Comparison of ENCODE assay signal across 18 cellular contexts in the genomic region with DNA sequence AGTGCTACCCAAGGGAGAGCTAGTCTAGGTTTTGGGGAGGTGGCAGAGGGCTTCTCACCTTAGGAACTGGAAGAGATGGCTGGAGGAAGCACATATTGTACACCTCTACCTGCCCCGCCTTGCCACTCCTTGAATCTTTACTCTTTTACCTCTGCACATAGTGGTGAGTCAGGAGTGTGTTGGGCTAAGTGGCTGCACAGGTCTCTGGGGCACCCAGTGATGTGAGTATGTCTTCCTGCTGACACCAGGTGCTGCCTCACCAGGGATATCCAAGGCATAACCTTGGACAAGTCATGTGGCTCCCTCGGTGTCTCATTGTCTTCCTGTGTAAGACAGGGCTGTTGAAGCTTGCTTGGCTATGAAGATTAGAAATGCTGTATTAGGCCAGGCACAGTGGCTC. TPM values are rescaled to one million over a fixed set of nuclear protein-coding genes. Genes with fewer than 3 reads are reported as not detected.
DNase-seq lines count a peak whose midpoint lies in the region; ATAC-seq, FAIRE-seq and TF ChIP-seq lines count a peak whose summit lies in the region.
"Had no signal": no experiment of that assay in that cellular context is flagged by ENCODE, and none has a peak within 500 bp of the region (broad histone marks: within the 10 kb centered on the region; RNA-seq: fewer than 3 reads in every experiment).

No MANE protein-coding gene starts in this region.

- DNase-seq in HPDE6-E6E7 (ENCODE audit: extremely low spot score) (peak; percentile 87), RWPE1 (ENCODE audit: low spot score) (peak; percentile 51), foreskin keratinocyte (peak; percentile 73 to 89), small intestine (peak; percentile 97), NAMALWA (ENCODE audit: low spot score) (no peak)
- DNase-seq in stimulated activated CD4-positive, alpha-beta T cell treated with anti-CD3 and anti-CD28 coated beads, Interleukin-4, amount 100 ng/mL, for 24 hours, result no peak
- DNase-seq: C1 segment of cervical spinal cord, GF-D8, GOT3, HFFc6, MG63, NCI-H1092 treated with DMSO at 0.1 percent for 48 hours, NCI-H1694, NCI-H2107, NCI-H526 treated with DMSO at 0.1 percent for 48 hours had no signal

- TF ChIP-seq CTCF in RWPE1 (conservative IDR thresholded peaks at IDR 0.05; ENCODE audit: low read depth), result no peak
- TF ChIP-seq CTCF in foreskin keratinocyte (conservative IDR thresholded peaks at IDR 0.05), result peak; percentile 24

- no peaks in the 10 kb centered on the region for H3K36me3 ChIP-seq in small intestine (ENCODE audit: control insufficient read depth in 2 of 2, insufficient read depth in 2 of 2, low read length in 2 of 2)
- H3K36me3 ChIP-seq: MG63 had no signal

- H3K27ac ChIP-seq in RWPE1 (no peak overlapping the region), foreskin keratinocyte (no peak overlapping the region), small intestine (ENCODE audit: low read depth in 1 of 2, low read length in 1 of 2) (peak overlapping the region; percentile 12 to 41)
- H3K27ac ChIP-seq: KMS-11 had no signal

- WGBS in small intestine, 3 donors, result 14 to 61% (median 45%) methylated on average over 2 of the region's 2 CpGs

- H3K4me1 ChIP-seq in foreskin keratinocyte (peaks cover 3% of the 10 kb centered on the region), small intestine (ENCODE audit: control insufficient read depth in 2 of 2, insufficient read depth in 1 of 2, low read depth in 1 of 2, low read length in 1 of 2) (no peaks in the 10 kb centered on the region)

- H3K4me3 ChIP-seq in small intestine (ENCODE audit: low read depth in 1 of 2, low read length in 2 of 2), result no peak overlapping the region
- H3K4me3 ChIP-seq: MG63 had no signal

- H3K27me3 ChIP-seq in foreskin keratinocyte (peaks cover 3% of the 10 kb centered on the region), small intestine (ENCODE audit: control insufficient read depth in 2 of 2, insufficient read depth in 2 of 2, low read length in 2 of 2) (peaks cover 0 to 2% of the 10 kb centered on the region in 2 donors)

- ATAC-seq in foreskin keratinocyte (peak; percentile 96), HG02798 (IDR thresholded peaks at IDR 0.05; ENCODE audit: poor library complexity, unreplicated experiment) (no peak)

- no peak for FAIRE-seq in small intestine (lab: Jason Lieb, UNC)
- FAIRE-seq: GM12892 had no signal

- POLR2A ChIA-PET in RWPE1 (lab: Yijun Ruan, JAX; ENCODE audit: low non-redundant PET), result interaction anchor here (0.5 kb wide), 1 partner anchor 16 kb away, joined by 5 read pairs; no protein-coding TSS in a partner anchor

- H3K9me3 ChIP-seq in small intestine (ENCODE audit: control insufficient read depth, low read depth), result no peaks in the 10 kb centered on the region
- H3K9me3 ChIP-seq: MG63 had no signal

- CTCF ChIA-PET in RWPE1 (lab: Yijun Ruan, JAX), result no interaction called here

RNA-seq across cellular contexts. Expression of a gene that starts 19.8 kb away (rescaled TPM):
- total RNA-seq in foreskin keratinocyte, result not detected in 2 replicates
- polyA plus RNA-seq in foreskin keratinocyte, result not detected in 2 replicates
- 1 to 10 TPM in 1 of 3 donors, under 1 TPM in 1, not detected in 1; 0.67 to 1.5 TPM for polyA plus RNA-seq in small intestine

RNA-seq across cellular contexts. Expression of a gene that starts 39.4 kb away (rescaled TPM):
- total RNA-seq in foreskin keratinocyte, result 60.7 and 65.4 TPM in 2 replicates
- 75.7 and 81.4 TPM in 2 replicates for polyA plus RNA-seq in foreskin keratinocyte
- 10 to 100 TPM; 20.0 to 59.9 (median 32.7) TPM for polyA plus RNA-seq in small intestine

Comparison
In these comparisons a context has a peak if more than half of its experiments do, and no peak if none do; other contexts are left out.
1. DNase-seq: peak in HPDE6-E6E7 (single experiment), RWPE1 (single experiment), foreskin keratinocyte (2 of 2) and small intestine (single experiment); none in NAMALWA (single experiment) and stimulated activated CD4-positive, alpha-beta T cell treated with anti-CD3 and anti-CD28 coated beads, Interleukin-4, amount 100 ng/mL, for 24 hours (single experiment).
2. H3K27ac ChIP-seq: peak in small intestine (2 of 2); none in RWPE1 (single experiment) and foreskin keratinocyte (single experiment).